In the genomic region with DNA sequence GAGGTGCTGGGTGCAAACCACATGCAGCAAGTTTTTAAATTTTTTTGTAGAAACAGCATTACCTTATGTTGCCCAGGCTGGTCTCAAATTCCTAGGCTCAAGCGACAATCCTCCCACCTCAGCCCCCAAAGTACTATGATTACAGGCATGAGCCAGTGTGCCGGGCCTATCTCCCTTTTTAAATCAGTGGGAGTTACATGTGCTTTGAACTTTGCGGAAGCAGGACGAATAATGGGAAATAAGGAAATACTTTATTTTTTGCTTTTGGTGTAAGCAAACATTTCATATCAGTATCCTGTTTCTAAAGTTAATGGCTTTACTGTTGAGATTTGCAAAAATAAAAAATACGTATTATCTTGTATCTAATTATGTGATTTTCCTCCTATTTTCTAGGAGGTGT, we compare ENCODE assay signal across 18 cellular contexts. TPM values are rescaled to one million over a fixed set of nuclear protein-coding genes. Genes with fewer than 3 reads are reported as not detected.
DNase-seq lines count a peak whose midpoint lies in the region; ATAC-seq and TF ChIP-seq lines count a peak whose summit lies in the region.
"Had no signal": no experiment of that assay in that cellular context is flagged by ENCODE, and none has a peak within 500 bp of the region (broad histone marks: within the 10 kb centered on the region; RNA-seq: fewer than 3 reads in every experiment).

No MANE protein-coding gene starts in this region.

- DNase-seq in T-helper 17 cell, result no peak
- DNase-seq in psoas muscle, result no peak
- no peak for DNase-seq in tibial artery
- no peak for DNase-seq in epidermal melanocyte (ENCODE audit: insufficient read length, low spot score)
- DNase-seq in activated naive CD4-positive, alpha-beta T cell treated with anti-CD3 and anti-CD28 coated beads, Interleukin-2, amount 50 U/mL, for 72 hours (ENCODE audit: low spot score in 2 of 2), result no peak
- no peak for DNase-seq in activated CD8-positive, alpha-beta T cell treated with anti-CD3 and anti-CD28 coated beads, Interleukin-2, amount 10 ng/mL, durations not matched to agents 7 days and 5 days
- DNase-seq: ACHN; BE2C; CD4-positive, alpha-beta memory T cell; DMS153; DMS79; GDM1; HCEC 1CT had no signal

- no peak for TF ChIP-seq POLR2A in gastroesophageal sphincter (IDR thresholded peaks at IDR 0.05)

- intact Hi-C loops in psoas muscle (cut with DNase I), result no loop called here
- intact Hi-C loops in tibial artery (cut with DNase I; ENCODE audit: low total_unique reads), result no loop called here

- H3K27me3 ChIP-seq in gastroesophageal sphincter (no peaks in the 10 kb centered on the region), psoas muscle (ENCODE audit: insufficient read depth in 3 of 3, low read length in 2 of 3) (no peaks in the 10 kb centered on the region), tibial artery (no peaks in the 10 kb centered on the region)
- H3K27me3 ChIP-seq: BE2C had no signal

- H3K9me3 ChIP-seq in T-helper 17 cell (ENCODE audit: control insufficient read depth, low read length, poor library complexity, severe bottlenecking), result no peaks in the 10 kb centered on the region
- H3K9me3 ChIP-seq in gastroesophageal sphincter, result no peaks in the 10 kb centered on the region
- H3K9me3 ChIP-seq in psoas muscle, result no peaks in the 10 kb centered on the region
- no peaks in the 10 kb centered on the region for H3K9me3 ChIP-seq in tibial artery
- H3K9me3 ChIP-seq: BE2C had no signal

- H3K27ac Mint-ChIP-seq in T-helper 17 cell, result peak overlapping the region; percentile 83
- no peak overlapping the region for H3K27ac Mint-ChIP-seq in activated naive CD4-positive, alpha-beta T cell treated with anti-CD3 and anti-CD28 coated beads, Interleukin-2, amount 50 U/mL, for 72 hours
- H3K27ac Mint-ChIP-seq in activated CD8-positive, alpha-beta T cell treated with anti-CD3 and anti-CD28 coated beads, Interleukin-2, amount 10 ng/mL, durations not matched to agents 7 days and 5 days, result no peak overlapping the region
- H3K27ac Mint-ChIP-seq: GM23338 had no signal

- H3K4me3 ChIP-seq in gastroesophageal sphincter (no peak overlapping the region), psoas muscle (no peak overlapping the region), tibial artery (no peak overlapping the region)
- H3K4me3 ChIP-seq: GM23338 had no signal

- CTCF ChIA-PET in activated CD8-positive, alpha-beta T cell treated with anti-CD3 and anti-CD28 coated beads, Interleukin-2, amount 10 ng/mL, durations not matched to agents 7 days and 5 days (lab: Charles Lee), result no interaction called here

- H3K27me3 Mint-ChIP-seq in T-helper 17 cell, result no peaks in the 10 kb centered on the region
- H3K27me3 Mint-ChIP-seq in activated CD8-positive, alpha-beta T cell treated with anti-CD3 and anti-CD28 coated beads, Interleukin-2, amount 10 ng/mL, durations not matched to agents 7 days and 5 days (ENCODE audit: low read depth), result no peaks in the 10 kb centered on the region
- H3K27me3 Mint-ChIP-seq: CD4-positive, alpha-beta memory T cell; IgD-negative memory B cell had no signal

- peaks cover 4% of the 10 kb centered on the region for H3K36me3 Mint-ChIP-seq in T-helper 17 cell (ENCODE audit: low read depth)
- H3K36me3 Mint-ChIP-seq in activated naive CD4-positive, alpha-beta T cell treated with anti-CD3 and anti-CD28 coated beads, Interleukin-2, amount 50 U/mL, for 72 hours, result peaks cover 0 to 7% of the 10 kb centered on the region in 2 donors
- H3K36me3 Mint-ChIP-seq in activated CD8-positive, alpha-beta T cell treated with anti-CD3 and anti-CD28 coated beads, Interleukin-2, amount 10 ng/mL, durations not matched to agents 7 days and 5 days (ENCODE audit: low read depth), result no peaks in the 10 kb centered on the region

- no peaks in the 10 kb centered on the region for H3K9me3 Mint-ChIP-seq in activated naive CD4-positive, alpha-beta T cell treated with anti-CD3 and anti-CD28 coated beads, Interleukin-2, amount 50 U/mL, for 72 hours
- no peaks in the 10 kb centered on the region for H3K9me3 Mint-ChIP-seq in activated CD8-positive, alpha-beta T cell treated with anti-CD3 and anti-CD28 coated beads, Interleukin-2, amount 10 ng/mL, durations not matched to agents 7 days and 5 days (ENCODE audit: insufficient read depth)
- H3K9me3 Mint-ChIP-seq: GM23338, IgD-negative memory B cell had no signal

- H3K36me3 ChIP-seq in gastroesophageal sphincter (peaks cover 0 to 23% of the 10 kb centered on the region in 2 donors), psoas muscle (ENCODE audit: insufficient read depth in 1 of 2, low read depth in 1 of 2) (peaks cover 0 to 27% of the 10 kb centered on the region in 2 donors), tibial artery (peaks cover 0 to 13% (median 0%) of the 10 kb centered on the region in 3 donors)
- H3K36me3 ChIP-seq: BE2C had no signal

- ATAC-seq in T-helper 17 cell, result no peak
- ATAC-seq in gastroesophageal sphincter, result no peak
- ATAC-seq in psoas muscle, result no peak
- ATAC-seq in activated naive CD4-positive, alpha-beta T cell treated with anti-CD3 and anti-CD28 coated beads, Interleukin-2, amount 50 U/mL, for 72 hours, result no peak
- no peak for ATAC-seq in activated CD8-positive, alpha-beta T cell treated with anti-CD3 and anti-CD28 coated beads, Interleukin-2, amount 10 ng/mL, durations not matched to agents 7 days and 5 days
- ATAC-seq: GM23338, HepG2 had no signal

- H3K27ac ChIP-seq in gastroesophageal sphincter (peak overlapping the region in 3 of 4 donors; percentile 2 to 29 (median 25)), psoas muscle (peak overlapping the region; percentile 94), tibial artery (peak overlapping the region; percentile 50 to 83)
- H3K27ac ChIP-seq: C4-2B had no signal

- 87 to 92% methylated on average over 4 to 5 of the region's 5 CpGs for WGBS in gastroesophageal sphincter (ENCODE audit: low coverage in 1 of 2), 2 donors
- 70 to 83% (median 74%) methylated on average over 5 of the region's 5 CpGs for WGBS in psoas muscle, 3 donors

- POLR2A ChIA-PET in activated CD8-positive, alpha-beta T cell treated with anti-CD3 and anti-CD28 coated beads, Interleukin-2, amount 10 ng/mL, durations not matched to agents 7 days and 5 days (lab: Charles Lee), result interaction anchor here (1.8 kb wide), 1 partner anchor 37 kb away, joined by 9 read pairs; a partner anchor contains a TSS

- H3K4me1 Mint-ChIP-seq in T-helper 17 cell, result peaks cover 51% of the 10 kb centered on the region
- peaks cover 27% of the 10 kb centered on the region for H3K4me1 Mint-ChIP-seq in activated CD8-positive, alpha-beta T cell treated with anti-CD3 and anti-CD28 coated beads, Interleukin-2, amount 10 ng/mL, durations not matched to agents 7 days and 5 days (ENCODE audit: low read depth)

- H3K4me1 ChIP-seq in gastroesophageal sphincter (peaks cover 14 to 80% (median 26%) of the 10 kb centered on the region in 3 donors), psoas muscle (peaks cover 79% of the 10 kb centered on the region), tibial artery (peaks cover 0 to 97% (median 54%) of the 10 kb centered on the region in 4 donors)
- H3K4me1 ChIP-seq: BE2C had no signal

- no peak overlapping the region for H3K4me3 Mint-ChIP-seq in T-helper 17 cell
- H3K4me3 Mint-ChIP-seq in activated CD8-positive, alpha-beta T cell treated with anti-CD3 and anti-CD28 coated beads, Interleukin-2, amount 10 ng/mL, durations not matched to agents 7 days and 5 days, result no peak overlapping the region
- H3K4me3 Mint-ChIP-seq: GM23338 had no signal

- TF ChIP-seq CTCF in gastroesophageal sphincter (IDR thresholded peaks at IDR 0.05), result no peak
- no peak for TF ChIP-seq CTCF in psoas muscle (IDR thresholded peaks at IDR 0.05)
- TF ChIP-seq CTCF in tibial artery (IDR thresholded peaks at IDR 0.05), result no peak

- TF ChIP-seq EP300 in gastroesophageal sphincter (IDR thresholded peaks at IDR 0.05), result no peak

RNA-seq across cellular contexts. Expression of a gene that starts 9.1 kb away (rescaled TPM):
- total RNA-seq in T-helper 17 cell, result 100 to 1,000 TPM; 132 to 171 TPM
- total RNA-seq in gastroesophageal sphincter, result 10 to 100 TPM; 36.9 to 52.1 (median 41.5) TPM
- total RNA-seq in psoas muscle, result 10 to 100 TPM; 31.7 to 79.6 (median 44.8) TPM
- polyA plus RNA-seq in psoas muscle, result 10 to 100 TPM in 2 of 3 donors, 1 to 10 TPM in 1; 4.9 to 26.1 (median 13.7) TPM
- total RNA-seq in activated naive CD4-positive, alpha-beta T cell treated with anti-CD3 and anti-CD28 coated beads, Interleukin-2, amount 50 U/mL, for 72 hours, result 10 to 100 TPM in 1 of 2 donors, 1 to 10 TPM in 1; 2.1 to 32.7 TPM
- total RNA-seq in activated CD8-positive, alpha-beta T cell treated with anti-CD3 and anti-CD28 coated beads, Interleukin-2, amount 10 ng/mL, durations not matched to agents 7 days and 5 days, result 1 to 10 TPM; 2.6 to 3.0 TPM

RNA-seq across cellular contexts. Expression of a gene that starts 37.2 kb away (rescaled TPM):
- 1,000 to 10,000 TPM; 1,887 to 2,036 TPM for total RNA-seq in T-helper 17 cell
- 1,000 to 10,000 TPM; 2,085 to 2,928 (median 2,309) TPM for total RNA-seq in gastroesophageal sphincter
- total RNA-seq in psoas muscle, result 1,000 to 10,000 TPM; 1,021 to 1,350 (median 1,156) TPM
- 1,000 to 10,000 TPM; 1,831 to 2,855 (median 2,304) TPM for polyA plus RNA-seq in psoas muscle
- 1,000 to 10,000 TPM; 2,185 to 2,637 TPM for total RNA-seq in activated naive CD4-positive, alpha-beta T cell treated with anti-CD3 and anti-CD28 coated beads, Interleukin-2, amount 50 U/mL, for 72 hours
- total RNA-seq in activated CD8-positive, alpha-beta T cell treated with anti-CD3 and anti-CD28 coated beads, Interleukin-2, amount 10 ng/mL, durations not matched to agents 7 days and 5 days, result 1,000 to 10,000 TPM; 1,496 to 1,569 TPM

RNA-seq across cellular contexts. Expression of a gene that starts 37.4 kb away (rescaled TPM):
- total RNA-seq in T-helper 17 cell (1 to 10 TPM; 2.6 to 2.7 TPM), gastroesophageal sphincter (10 to 100 TPM; 18.8 to 29.9 (median 25.5) TPM), psoas muscle (10 to 100 TPM; 19.8 to 30.7 (median 21.3) TPM)
- 10 to 100 TPM; 19.5 to 52.4 (median 24.7) TPM for polyA plus RNA-seq in psoas muscle
- 1 to 10 TPM; 2.4 to 7.4 TPM for total RNA-seq in activated naive CD4-positive, alpha-beta T cell treated with anti-CD3 and anti-CD28 coated beads, Interleukin-2, amount 50 U/mL, for 72 hours
- 1 to 10 TPM; 2.2 to 3.1 TPM for total RNA-seq in activated CD8-positive, alpha-beta T cell treated with anti-CD3 and anti-CD28 coated beads, Interleukin-2, amount 10 ng/mL, durations not matched to agents 7 days and 5 days

Comparison
In these comparisons a context has a peak if more than half of its experiments do, and no peak if none do; other contexts are left out.
1. H3K27ac ChIP-seq: peak in every context shown above with its lines; median percentile 94 in psoas muscle; 66 in tibial artery; 25 in gastroesophageal sphincter.